1 cellular context compared by ENCODE assay signal in genomic region chr3:186354100-186354499, GRCh38.
A peak's percentile ranks its signal among the peaks of the same experiment; 100 is the strongest.
TF ChIP-seq lines count a peak whose summit lies in the region.

No MANE protein-coding gene starts in this region.

TF ChIP-seq in HepG2, 621 proteins besides CTCF, POLR2A, EP300 and RAD21 (continued from another document and continues in another):
- peak; percentile 52; the same call in 1 of the 2 replicates for TF ChIP-seq SALL1 (CRISPR knock-in tag; IDR thresholded peaks at IDR 0.05)
- peak; percentile 75; the same call in 1 of the 2 replicates for TF ChIP-seq NR2F2 (IDR thresholded peaks at IDR 0.05; ENCODE audit: borderline replicate concordance, low read depth)
- peak; percentile 62 for TF ChIP-seq ELF3 (CRISPR knock-in tag; IDR thresholded peaks at IDR 0.05)
- TF ChIP-seq HMGA1 (CRISPR knock-in tag; conservative IDR thresholded peaks at IDR 0.05) = no peak
- TF ChIP-seq PRMT3 (CRISPR knock-in tag; IDR thresholded peaks at IDR 0.05; ENCODE audit: borderline replicate concordance, low read depth) = no peak
- peak; percentile 58; the same call in 1 of the 2 replicates for TF ChIP-seq FOXP4 (CRISPR knock-in tag; IDR thresholded peaks at IDR 0.05)
- TF ChIP-seq ZNF609 (CRISPR knock-in tag; IDR thresholded peaks at IDR 0.05; ENCODE audit: borderline replicate concordance) = peak; percentile 51; the same call in 1 of the 2 replicates
- TF ChIP-seq MAX (IDR thresholded peaks at IDR 0.05) = no peak
- TF ChIP-seq RARA (CRISPR knock-in tag; IDR thresholded peaks at IDR 0.05) = 0 out of 2 replicates have a peak, but pooled peaks have one; percentile 20
- TF ChIP-seq TCF7 (IDR thresholded peaks at IDR 0.05; ENCODE audit: low read depth) = peak; percentile 80
- no peak for TF ChIP-seq ARID3A (IDR thresholded peaks at IDR 0.05; ENCODE audit: low read depth, low read length)
- TF ChIP-seq ISL2 (CRISPR knock-in tag; IDR thresholded peaks at IDR 0.05) = 0 out of 2 replicates have a peak, but pooled peaks have one; percentile 27
- no peak for TF ChIP-seq SP4 (CRISPR knock-in tag; IDR thresholded peaks at IDR 0.05)
- peak; percentile 49; the same call in 1 of the 2 replicates for TF ChIP-seq TBX2 (CRISPR knock-in tag; IDR thresholded peaks at IDR 0.05; ENCODE audit: borderline replicate concordance)
- peak; percentile 81 for TF ChIP-seq NR2F6 (IDR thresholded peaks at IDR 0.05)
- TF ChIP-seq NR2F6 (CRISPR knock-in tag; IDR thresholded peaks at IDR 0.05) = peak; percentile 84
- no peak for TF ChIP-seq HDAC2 (CRISPR knock-in tag; IDR thresholded peaks at IDR 0.05)
- no peak for TF ChIP-seq IKZF1 (IDR thresholded peaks at IDR 0.05)
- TF ChIP-seq ZNF605 (CRISPR knock-in tag; IDR thresholded peaks at IDR 0.05) = peak; percentile 39; the same call in 1 of the 2 replicates
- peak; percentile 46; the same call in 1 of the 2 replicates for TF ChIP-seq NCOA2 (CRISPR knock-in tag; IDR thresholded peaks at IDR 0.05)
- peak; percentile 59; the same call in 1 of the 2 replicates for TF ChIP-seq HNF4G (IDR thresholded peaks at IDR 0.05; ENCODE audit: borderline replicate concordance, low read depth, low read length)
- no peak; the same call in 1 of the 2 replicates for TF ChIP-seq HNF4G (CRISPR knock-in tag; IDR thresholded peaks at IDR 0.05; ENCODE audit: borderline replicate concordance, low read depth)
- TF ChIP-seq NFIC (IDR thresholded peaks at IDR 0.05; ENCODE audit: low read length) = peak; percentile 53; the same call in 1 of the 2 replicates
- peak; percentile 20; the same call in 1 of the 2 replicates for TF ChIP-seq ZFX (CRISPR knock-in tag; IDR thresholded peaks at IDR 0.05; ENCODE audit: low read depth)
- peak; percentile 29; the same call in 1 of the 2 replicates for TF ChIP-seq ETV5 (CRISPR knock-in tag; IDR thresholded peaks at IDR 0.05; ENCODE audit: borderline replicate concordance)
- TF ChIP-seq LBX2 (CRISPR knock-in tag; IDR thresholded peaks at IDR 0.05; ENCODE audit: borderline replicate concordance) = no peak
- no peak for TF ChIP-seq SOX13 (IDR thresholded peaks at IDR 0.05)
- peak in 1 of 2 experiments; percentile 25; a peak in 1 of 4 replicates for TF ChIP-seq SOX13 (CRISPR knock-in tag; conservative IDR thresholded peaks at IDR 0.05 in 1 of 2, IDR thresholded peaks at IDR 0.05 in 1 of 2)
- TF ChIP-seq ZXDC (CRISPR knock-in tag; IDR thresholded peaks at IDR 0.05) = no peak
- TF ChIP-seq FOXA1 (IDR thresholded peaks at IDR 0.05) = no peak
- TF ChIP-seq FOXA1 (CRISPR knock-in tag; IDR thresholded peaks at IDR 0.05) = peak; percentile 67
- TF ChIP-seq ZNF121 (CRISPR knock-in tag; IDR thresholded peaks at IDR 0.05) = no peak
- TF ChIP-seq PPARG (CRISPR knock-in tag; conservative IDR thresholded peaks at IDR 0.05) = peak; percentile 57; the same call in 1 of the 2 replicates
- peak; percentile 31; the same call in 1 of the 2 replicates for TF ChIP-seq GATAD2A (CRISPR knock-in tag; IDR thresholded peaks at IDR 0.05)
- peak; percentile 24; the same call in 1 of the 2 replicates for TF ChIP-seq IKZF5 (CRISPR knock-in tag; IDR thresholded peaks at IDR 0.05)
- TF ChIP-seq NCOR1 (IDR thresholded peaks at IDR 0.05; ENCODE audit: borderline replicate concordance, low read length) = peak; percentile 44; the same call in 1 of the 2 replicates
- no peak for TF ChIP-seq REXO4 (CRISPR knock-in tag; IDR thresholded peaks at IDR 0.05; ENCODE audit: borderline replicate concordance)
- peak; percentile 43; the same call in 1 of the 2 replicates for TF ChIP-seq HNF4A (CRISPR knock-in tag; IDR thresholded peaks at IDR 0.05)
- TF ChIP-seq GFI1 (CRISPR knock-in tag; IDR thresholded peaks at IDR 0.05; ENCODE audit: borderline replicate concordance) = peak; percentile 55; the same call in 1 of the 2 replicates
- TF ChIP-seq ZKSCAN1 (IDR thresholded peaks at IDR 0.05; ENCODE audit: low read length) = no peak
- TF ChIP-seq NFATC3 (CRISPR knock-in tag; IDR thresholded peaks at IDR 0.05) = no peak
- peak; percentile 37 for TF ChIP-seq BCL6 (CRISPR knock-in tag; IDR thresholded peaks at IDR 0.05)
- TF ChIP-seq ZNF615 (CRISPR knock-in tag; IDR thresholded peaks at IDR 0.05; ENCODE audit: borderline replicate concordance) = peak; percentile 55; the same call in 1 of the 2 replicates
- TF ChIP-seq ETS1 (CRISPR knock-in tag; IDR thresholded peaks at IDR 0.05) = no peak
- no peak for TF ChIP-seq HNF1A (IDR thresholded peaks at IDR 0.05; ENCODE audit: low read depth)
- TF ChIP-seq HNF1A (CRISPR knock-in tag; IDR thresholded peaks at IDR 0.05; ENCODE audit: borderline replicate concordance) = no peak; the same call in 1 of the 2 replicates
